In the genomic region with DNA sequence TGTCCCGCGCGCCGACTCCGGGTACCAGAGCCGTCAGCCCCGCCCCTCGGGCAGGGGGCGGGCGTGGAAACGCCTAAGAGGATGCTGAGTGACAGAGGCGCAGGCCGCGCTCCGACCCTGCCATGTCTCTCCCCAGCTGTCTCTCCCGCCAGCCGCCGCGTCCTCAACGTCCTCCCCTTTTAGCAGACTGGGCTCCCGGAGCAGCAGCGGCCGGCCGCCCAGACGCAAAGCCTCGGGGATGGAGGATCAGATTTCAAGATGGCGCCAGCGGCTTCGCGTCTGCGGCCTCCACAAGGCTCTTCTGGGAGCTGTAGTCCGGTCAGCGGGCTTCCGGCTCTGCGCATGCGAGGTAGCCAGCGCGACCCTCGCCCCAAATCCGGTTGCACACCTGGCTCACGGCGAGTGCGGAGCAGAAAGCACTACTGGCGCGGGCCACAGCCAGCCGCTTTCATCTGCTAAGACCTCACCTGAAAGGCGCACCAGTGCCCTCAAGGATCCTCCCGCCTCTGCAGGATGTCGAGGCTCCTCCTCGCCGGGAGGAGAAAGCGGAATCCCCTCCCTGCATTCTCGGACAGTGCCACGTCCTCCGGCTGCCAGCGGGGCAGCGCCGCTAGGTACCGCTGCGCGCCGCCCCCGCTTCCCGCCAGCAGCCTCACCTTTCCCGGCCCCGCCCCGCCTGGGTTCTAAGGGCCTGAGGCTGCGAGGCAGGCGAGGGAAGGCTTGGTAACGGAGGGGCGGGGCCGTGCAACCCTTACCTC, we compare ENCODE assay signal across 8 cellular contexts.
DNase-seq lines count a peak whose midpoint lies in the region; ATAC-seq and TF ChIP-seq lines count a peak whose summit lies in the region.
"Not testable (repeated sequence)": the region's sequence is repeated elsewhere in the genome, so short reads cannot be mapped to it uniquely, and the experiment has no call there.

No MANE protein-coding gene starts in this region.

- H3K27ac ChIP-seq in heart right ventricle (peak overlapping the region in 6 of 10 donors; percentile 46 to 67 (median 59)), suprapubic skin (peak overlapping the region; percentile 56)
- H3K27ac ChIP-seq in ovary = not testable (repeated sequence)

- TF ChIP-seq CTCF in GM12875 (IDR thresholded peaks at IDR 0.05; ENCODE audit: borderline replicate concordance, insufficient read depth, low read depth, low read length); ovary (IDR thresholded peaks at IDR 0.05); suprapubic skin (IDR thresholded peaks at IDR 0.05): not testable (repeated sequence)
- peak in 1 of 9 donors; percentile 9 for TF ChIP-seq CTCF in heart right ventricle (IDR thresholded peaks at IDR 0.05)

- H3K36me3 ChIP-seq in heart right ventricle, ovary, suprapubic skin: not testable (repeated sequence)

- TF ChIP-seq POLR2A in ovary (IDR thresholded peaks at IDR 0.05) = not testable (repeated sequence)
- TF ChIP-seq POLR2A in suprapubic skin (IDR thresholded peaks at IDR 0.05) = peak in 1 of 2 donors; percentile 35

- TF ChIP-seq EP300 in ovary (IDR thresholded peaks at IDR 0.05); suprapubic skin (IDR thresholded peaks at IDR 0.05): not testable (repeated sequence)

- H3K27me3 ChIP-seq in heart right ventricle, ovary, suprapubic skin: not testable (repeated sequence)

- peaks cover 0 to 21% (median 3%) of the 10 kb centered on the region in 9 donors for H3K4me1 ChIP-seq in heart right ventricle
- H3K4me1 ChIP-seq in ovary (ENCODE audit: insufficient read depth); suprapubic skin: not testable (repeated sequence)

- H3K9me3 ChIP-seq in heart right ventricle, ovary, suprapubic skin: not testable (repeated sequence)

- peak; percentile 90 for ATAC-seq in HG02798 (IDR thresholded peaks at IDR 0.05; ENCODE audit: poor library complexity, unreplicated experiment)
- ATAC-seq in heart right ventricle = peak; percentile 89 to 97 (median 96)

- DNase-seq in NCI-H1048 (lab: John Stamatoyannopoulos, UW) (peak; percentile 6), T-helper 22 cell (ENCODE audit: low read depth) (peak; percentile 35), amniotic epithelial cell (ENCODE audit: low read depth) (peak; percentile 69), heart right ventricle (peak; percentile 70 to 79), ovary (peak; percentile 67 to 77 (median 69)), suprapubic skin (ENCODE audit: low spot score in 2 of 2) (peak; percentile 76 to 83)

- 0% methylated on average over 26 to 36 of the region's 72 CpGs for WGBS in heart right ventricle, 2 donors
- 0% methylated on average over 1 to 38 of the region's 72 CpGs; no CpG with 5 or more reads in 1 of the 3 donors for WGBS in ovary, 3 donors
- WGBS in suprapubic skin = no CpG with 5 or more reads among the region's 72 CpGs

- intact Hi-C loops in heart right ventricle (cut with DNase I); ovary (cut with DNase I): not testable (repeated sequence)

- peak overlapping the region; percentile 53 for H3K4me3 ChIP-seq in GM12875 (ENCODE audit: low read depth, low read length)
- H3K4me3 ChIP-seq in heart right ventricle = peak overlapping the region in 9 of 10 donors; percentile 36 to 64 (median 53)
- peak overlapping the region; percentile 50 for H3K4me3 ChIP-seq in ovary
- peak overlapping the region; percentile 52 for H3K4me3 ChIP-seq in suprapubic skin

Comparison
In these comparisons a context has a peak if more than half of its experiments do, and no peak if none do; other contexts are left out.
1. DNase-seq: peak in every context shown above with its lines; median percentile 80 in suprapubic skin; 74 in heart right ventricle; 69 in amniotic epithelial cell; 69 in ovary; 35 in T-helper 22 cell; 6 in NCI-H1048.